1 cellular context compared by ENCODE assay signal in the genomic region with DNA sequence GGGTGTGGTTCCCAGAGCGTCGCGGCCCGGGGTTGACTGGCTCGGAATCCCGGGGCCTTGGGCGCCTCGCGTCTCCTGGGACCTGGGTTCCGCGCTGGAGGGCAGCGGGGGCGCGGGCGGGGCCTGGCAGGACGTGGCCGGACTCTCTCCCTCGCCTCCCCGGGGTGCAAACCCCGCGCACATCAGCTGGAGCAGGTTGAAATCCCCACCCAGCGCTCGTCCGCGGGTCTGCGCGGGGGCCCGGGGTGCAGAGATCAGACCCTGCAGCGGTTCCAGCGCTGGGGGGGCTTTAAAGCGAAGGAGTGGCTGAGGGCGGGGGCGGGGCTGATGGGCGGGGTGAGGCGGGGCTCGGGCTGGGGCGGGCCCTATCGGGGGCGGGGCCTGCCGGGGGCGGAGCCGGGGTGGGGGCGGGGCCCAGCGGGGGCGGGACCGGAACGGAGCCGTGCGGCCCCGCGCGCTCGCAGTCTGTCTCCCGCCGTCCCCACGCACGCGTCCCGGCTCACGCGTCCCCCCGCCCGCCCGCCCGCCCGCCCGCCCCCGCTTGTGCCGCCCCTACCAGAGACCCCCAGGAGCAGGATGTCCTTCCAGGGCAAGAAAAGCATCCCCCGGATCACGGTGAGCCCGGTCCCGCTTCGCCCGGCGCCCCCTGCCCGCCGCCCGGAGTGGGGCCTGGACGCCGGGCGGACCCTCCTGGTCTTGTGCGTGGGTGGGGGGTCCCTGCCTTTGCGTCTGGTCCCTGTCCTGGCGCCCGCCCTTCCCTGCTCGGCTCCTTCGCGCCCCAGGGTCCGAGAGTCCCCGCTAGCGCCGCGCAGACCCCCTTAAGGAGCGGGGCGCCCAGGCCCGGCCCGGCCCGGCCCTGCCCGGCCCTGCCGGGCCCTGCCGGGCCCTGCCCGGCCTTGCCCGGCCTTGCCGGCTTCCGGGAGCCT.
TF ChIP-seq lines count a peak whose summit lies in the region.

A gene (plus strand): TSS at position 461 of the 926 bp plus-strand sequence. CDS start 116 bp downstream, at position 577.

TF ChIP-seq in HepG2, 621 proteins besides CTCF, POLR2A, EP300 and RAD21:
- TF ChIP-seq, protein P1, sequence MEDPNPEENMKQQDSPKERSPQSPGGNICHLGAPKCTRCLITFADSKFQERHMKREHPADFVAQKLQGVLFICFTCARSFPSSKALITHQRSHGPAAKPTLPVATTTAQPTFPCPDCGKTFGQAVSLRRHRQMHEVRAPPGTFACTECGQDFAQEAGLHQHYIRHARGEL (CRISPR knock-in tag; IDR thresholded peaks at IDR 0.05) = 0 out of 2 replicates have a peak, but pooled peaks have one; percentile 1
- TF ChIP-seq HDAC2 (CRISPR knock-in tag; IDR thresholded peaks at IDR 0.05) (no peak), ZNF546 (CRISPR knock-in tag; conservative IDR thresholded peaks at IDR 0.05) (no peak), ZNF556 (CRISPR knock-in tag; IDR thresholded peaks at IDR 0.05; ENCODE audit: borderline replicate concordance) (no peak), U2AF1 (optimal IDR thresholded peaks at IDR 0.05; ENCODE audit: low read depth, low read length) (no peak)
- TF ChIP-seq, protein P2, sequence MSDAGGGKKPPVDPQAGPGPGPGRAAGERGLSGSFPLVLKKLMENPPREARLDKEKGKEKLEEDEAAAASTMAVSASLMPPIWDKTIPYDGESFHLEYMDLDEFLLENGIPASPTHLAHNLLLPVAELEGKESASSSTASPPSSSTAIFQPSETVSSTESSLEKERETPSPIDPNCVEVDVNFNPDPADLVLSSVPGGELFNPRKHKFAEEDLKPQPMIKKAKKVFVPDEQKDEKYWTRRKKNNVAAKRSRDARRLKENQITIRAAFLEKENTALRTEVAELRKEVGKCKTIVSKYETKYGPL (CRISPR knock-in tag; IDR thresholded peaks at IDR 0.05) = no peak
